22 cellular contexts compared by ENCODE assay signal in genomic region chr5:110062246-110062645, GRCh38.
"Had no signal": no experiment of that assay in that cellular context is flagged by ENCODE, and none has a peak within 500 bp of the region (broad histone marks: within the 10 kb centered on the region; RNA-seq: fewer than 3 reads in every experiment).

No MANE protein-coding gene starts in this region.

- H3K9me3 ChIP-seq: colonic mucosa, esophagus muscularis mucosa, gastrocnemius medialis, heart right ventricle, left ventricle myocardium inferior, lower lobe of right lung, mucosa of descending colon had no signal

- H3K4me3 Mint-ChIP-seq: dendritic cell treated with granulocyte-macrophage colony-stimulating factor and Interleukin-4, amounts not matched to agents 40 ng/mL and 50 ng/mL, for 4 days; mesothelial cell of epicardium; naive B cell had no signal

- H3K4me1 Mint-ChIP-seq: naive B cell had no signal

- ATAC-seq: foreskin keratinocyte, gastrocnemius medialis, heart right ventricle, left cardiac atrium, lower lobe of right lung, mucosa of descending colon had no signal

- H3K9me3 Mint-ChIP-seq: dendritic cell treated with granulocyte-macrophage colony-stimulating factor and Interleukin-4, amounts not matched to agents 40 ng/mL and 50 ng/mL, for 4 days; naive B cell had no signal

- H3K27me3 Mint-ChIP-seq: dendritic cell treated with granulocyte-macrophage colony-stimulating factor and Interleukin-4, amounts not matched to agents 40 ng/mL and 50 ng/mL, for 4 days; naive B cell had no signal

- DNase-seq: colonic mucosa; cortex of kidney; effector CD4-positive, alpha-beta T cell; effector memory CD4-positive, alpha-beta T cell; foreskin keratinocyte; gastrocnemius medialis; glutamatergic neuron; head of caudate nucleus; heart right ventricle; hippocampal formation; left cardiac atrium; left ventricle myocardium inferior; lower lobe of right lung; mesenchymal stem cell; mucosa of descending colon; naive B cell had no signal

- H3K36me3 ChIP-seq: colonic mucosa, esophagus muscularis mucosa, gastrocnemius medialis, heart right ventricle, left ventricle myocardium inferior, lower lobe of right lung had no signal

- H3K27ac ChIP-seq: colonic mucosa, esophagus muscularis mucosa, foreskin keratinocyte, gastrocnemius medialis, heart right ventricle, left ventricle myocardium inferior, lower lobe of right lung had no signal

- H3K27me3 ChIP-seq: colonic mucosa, esophagus muscularis mucosa, foreskin keratinocyte, gastrocnemius medialis, heart right ventricle had no signal

- H3K36me3 Mint-ChIP-seq: mesothelial cell of epicardium, naive B cell had no signal

- H3K4me3 ChIP-seq: colonic mucosa, esophagus muscularis mucosa, gastrocnemius medialis, heart right ventricle, left ventricle myocardium inferior, lower lobe of right lung, mucosa of descending colon had no signal

- H3K4me1 ChIP-seq: colonic mucosa, esophagus muscularis mucosa, gastrocnemius medialis, heart right ventricle, left ventricle myocardium inferior, lower lobe of right lung had no signal

- H3K27ac Mint-ChIP-seq: dendritic cell treated with granulocyte-macrophage colony-stimulating factor and Interleukin-4, amounts not matched to agents 40 ng/mL and 50 ng/mL, for 4 days; mesothelial cell of epicardium; naive B cell had no signal

- FAIRE-seq: endothelial cell of umbilical vein, islet of Langerhans, keratinocyte had no signal
